18 cellular contexts compared by ENCODE assay signal in the genomic region with DNA sequence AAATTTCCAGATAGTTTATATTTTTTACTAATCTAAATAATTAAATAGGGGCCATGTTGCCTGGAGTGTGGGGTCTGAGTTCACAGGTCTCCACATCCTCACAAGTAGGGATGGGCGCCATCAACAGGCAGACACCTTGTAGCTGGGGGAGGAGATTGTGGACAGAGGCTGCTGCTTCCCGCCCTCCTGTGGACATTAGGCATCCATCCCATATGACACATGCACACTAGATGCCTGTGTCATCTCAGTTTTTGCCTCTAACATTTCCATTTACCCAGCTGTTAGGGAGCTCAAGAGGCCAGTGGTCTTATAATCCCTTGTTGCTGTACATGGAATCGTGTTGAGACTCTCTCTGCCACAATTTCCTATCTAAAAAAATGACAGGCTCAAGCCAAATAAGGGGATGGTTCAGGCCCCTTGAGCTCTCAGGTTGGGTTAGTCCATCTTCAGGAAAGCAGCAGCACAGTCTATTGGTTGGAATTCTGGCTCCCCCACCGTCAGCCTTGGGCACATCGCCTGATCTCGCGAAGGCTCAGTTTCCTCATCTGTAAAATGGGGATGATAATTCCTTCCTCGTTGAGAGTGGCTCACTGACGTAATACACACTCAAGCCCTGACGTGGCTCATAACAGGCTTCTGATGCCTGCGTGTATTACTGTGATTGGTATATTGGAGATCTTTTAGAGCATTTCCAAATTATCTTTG. TPM values are rescaled to one million over a fixed set of nuclear protein-coding genes. Genes with fewer than 3 reads are reported as not detected.
DNase-seq lines count a peak whose midpoint lies in the region; ATAC-seq, FAIRE-seq and TF ChIP-seq lines count a peak whose summit lies in the region.
"Had no signal": no experiment of that assay in that cellular context is flagged by ENCODE, and none has a peak within 500 bp of the region (broad histone marks: within the 10 kb centered on the region; RNA-seq: fewer than 3 reads in every experiment).

No MANE protein-coding gene starts in this region.

- H3K4ac ChIP-seq in H1 (replicated peaks; ENCODE audit: insufficient read length, low read depth, low read length): peak overlapping the region; percentile 45

- H3K18ac ChIP-seq in H1 (ENCODE audit: extremely low read depth, low read length): no peak overlapping the region

- TF ChIP-seq POLR2A in A549 (IDR thresholded peaks at IDR 0.05; ENCODE audit: low read length) (no peak), H1 (IDR thresholded peaks at IDR 0.05; ENCODE audit: control extremely low read depth in 1 of 2, low read depth in 2 of 2, low read length in 2 of 2) (no peak)

- H3K79me2 ChIP-seq in H1 (ENCODE audit: control insufficient read depth in 1 of 2, insufficient read depth in 2 of 2, low read length in 2 of 2): no peaks in the 10 kb centered on the region; a peak in 1 of 4 replicates

- H3K27me3 Mint-ChIP-seq in activated T-helper 1 cell treated with anti-CD3 and anti-CD28 coated beads, Interleukin-12 subunit alpha, Interleukin-12 subunit beta, Interleukin-2, Interleukin-4 antibody, amounts not matched to agents 30 ng/mL and 10 ng/mL and 1 ng/mL, durations not matched to agents 14 hours and 24 hours and 36 hours (ENCODE audit: insufficient read depth): peaks cover 40% of the 10 kb centered on the region

- no peaks in the 10 kb centered on the region for H3K4me1 Mint-ChIP-seq in activated T-helper 1 cell treated with anti-CD3 and anti-CD28 coated beads, Interleukin-12 subunit alpha, Interleukin-12 subunit beta, Interleukin-2, Interleukin-4 antibody, amounts not matched to agents 30 ng/mL and 10 ng/mL and 1 ng/mL, durations not matched to agents 14 hours and 24 hours and 36 hours (ENCODE audit: low read depth)

- H2AK5ac ChIP-seq in H1 (ENCODE audit: low read depth, low read length): no peak overlapping the region

- H3K27ac Mint-ChIP-seq in activated T-helper 1 cell treated with anti-CD3 and anti-CD28 coated beads, Interleukin-12 subunit alpha, Interleukin-12 subunit beta, Interleukin-2, Interleukin-4 antibody, amounts not matched to agents 30 ng/mL and 10 ng/mL and 1 ng/mL, durations not matched to agents 14 hours and 24 hours and 36 hours: no peak overlapping the region

- FAIRE-seq in A549 (lab: Jason Lieb, UNC) (no peak), H1 (lab: Jason Lieb, UNC) (no peak)
- FAIRE-seq: G401.6, GM12892, GM19239, RCC 7860 had no signal

- intact Hi-C loops in activated T-helper 1 cell treated with anti-CD3 and anti-CD28 coated beads, Interleukin-12 subunit alpha, Interleukin-12 subunit beta, Interleukin-2, Interleukin-4 antibody, amounts not matched to agents 30 ng/mL and 10 ng/mL and 1 ng/mL, durations not matched to agents 14 hours and 24 hours and 36 hours (cut with micrococcal nuclease): no loop called here

- H3K9me3 Mint-ChIP-seq in activated T-helper 1 cell treated with anti-CD3 and anti-CD28 coated beads, Interleukin-12 subunit alpha, Interleukin-12 subunit beta, Interleukin-2, Interleukin-4 antibody, amounts not matched to agents 30 ng/mL and 10 ng/mL and 1 ng/mL, durations not matched to agents 14 hours and 24 hours and 36 hours: no peaks in the 10 kb centered on the region

- peaks cover 13% of the 10 kb centered on the region; the same call in 2 of the 3 replicates for H3K4me1 ChIP-seq in A549
- H3K4me1 ChIP-seq in H1 (replicated peaks in 1 of 4; ENCODE audit: control insufficient read depth in 3 of 4, insufficient read depth in 4 of 4, low read length in 3 of 4): peaks cover 15 to 40% (median 32%) of the 10 kb centered on the region in 4 experiments

- peak in 1 of 2 experiments; percentile 71; a peak in 4 of 6 replicates for ATAC-seq in A549

- no peak; a peak in 1 of 5 replicates for TF ChIP-seq RAD21 in A549 (conservative IDR thresholded peaks at IDR 0.05 in 1 of 2, IDR thresholded peaks at IDR 0.05 in 1 of 2)
- TF ChIP-seq RAD21 in H1 (IDR thresholded peaks at IDR 0.05 in 1 of 2, conservative IDR thresholded peaks at IDR 0.05 in 1 of 2; ENCODE audit: low read depth in 2 of 2, low read length in 2 of 2): peak in 1 of 2 experiments; percentile 14; a peak in 2 of 4 replicates

- no peak overlapping the region for H3K14ac ChIP-seq in H1 (ENCODE audit: insufficient read length)

- no peak overlapping the region for H2BK12ac ChIP-seq in H1 (ENCODE audit: low read depth, low read length)

- no peak overlapping the region for H3K23ac ChIP-seq in H1 (ENCODE audit: insufficient read length)

- H3K4me2 ChIP-seq in A549 (no peak overlapping the region), H1 (ENCODE audit: insufficient read depth in 1 of 2, low read depth in 2 of 2, low read length in 2 of 2) (no peak overlapping the region)
- H3K4me2 ChIP-seq: KMS-11 had no signal

- H3K56ac ChIP-seq in H1 (replicated peaks; ENCODE audit: insufficient read length, low read depth, low read length): no peak overlapping the region

- no peak overlapping the region for H4K8ac ChIP-seq in H1 (ENCODE audit: extremely low read depth, insufficient read depth, low read length)

- no peak overlapping the region for H3K27ac ChIP-seq in A549
- H3K27ac ChIP-seq in H1 (ENCODE audit: low read depth, low read length): no peak overlapping the region
- H3K27ac ChIP-seq: BLaER1 treated with 17β-estradiol and CSF1 and Interleukin-3, amounts not matched to agents 10 nM and 100 nM; KMS-11 had no signal

- H3K79me1 ChIP-seq in H1 (ENCODE audit: low read depth, low read length): no peaks in the 10 kb centered on the region

- H3K9me3 ChIP-seq in A549: no peaks in the 10 kb centered on the region
- no peaks in the 10 kb centered on the region for H3K9me3 ChIP-seq in MG63
- H3K9me3 ChIP-seq in H1 (ENCODE audit: insufficient read depth in 2 of 2, low read depth in 1 of 2, low read length in 1 of 2): no peaks in the 10 kb centered on the region
- H3K9me3 ChIP-seq: BLaER1 treated with 17β-estradiol and CSF1 and Interleukin-3, amounts not matched to agents 10 nM and 100 nM had no signal

- CTCF ChIA-PET in A549 (lab: Yijun Ruan, JAX) (interaction anchor here (0.9 to 1.9 kb wide), 5 partner anchors 9 to 234 kb away, joined by 3 to 15 read pairs (median 4); no protein-coding TSS in a partner anchor), H1 (lab: Charles Lee; ENCODE audit: partially characterized antibody) (interaction anchor here (0.6 to 5.3 kb wide), 16 partner anchors 10 to 173 kb away, joined by 3 to 33 read pairs (median 3); no protein-coding TSS in a partner anchor)

- H3K23me2 ChIP-seq in H1 (ENCODE audit: low read depth, low read length): no peaks in the 10 kb centered on the region

- no peaks in the 10 kb centered on the region for H4K20me1 ChIP-seq in H1 (replicated peaks in 1 of 2; ENCODE audit: control insufficient read depth in 1 of 2, insufficient read depth in 2 of 2, low read length in 2 of 2)

- H3K36me3 ChIP-seq in MG63 (no peaks in the 10 kb centered on the region), H1 (ENCODE audit: control insufficient read depth in 2 of 4, insufficient read depth in 4 of 4, low read length in 3 of 4) (no peaks in the 10 kb centered on the region)
- H3K36me3 ChIP-seq: BLaER1 treated with 17β-estradiol and CSF1 and Interleukin-3, amounts not matched to agents 10 nM and 100 nM had no signal

- peak overlapping the region; percentile 73; the same call in 1 of the 2 replicates for H2BK15ac ChIP-seq in H1 (ENCODE audit: low read length)

- no peak overlapping the region for H2BK20ac ChIP-seq in H1 (ENCODE audit: low read length)

- no peaks in the 10 kb centered on the region for H3K36me3 Mint-ChIP-seq in activated T-helper 1 cell treated with anti-CD3 and anti-CD28 coated beads, Interleukin-12 subunit alpha, Interleukin-12 subunit beta, Interleukin-2, Interleukin-4 antibody, amounts not matched to agents 30 ng/mL and 10 ng/mL and 1 ng/mL, durations not matched to agents 14 hours and 24 hours and 36 hours (ENCODE audit: low read depth)

- H2AFZ ChIP-seq in H1 (ENCODE audit: low read length): no peak overlapping the region

- H3K27me3 ChIP-seq in MG63 (peaks cover 33% of the 10 kb centered on the region), H1 (replicated peaks in 1 of 4; ENCODE audit: control insufficient read depth in 3 of 4, extremely low read depth in 1 of 4, insufficient read depth in 3 of 4, low read length in 3 of 4) (no peaks in the 10 kb centered on the region)

- WGBS in A549 (ENCODE audit: missing lambda C conversion rate): 77% methylated on average over 11 of the region's 11 CpGs
- 78% methylated on average over 11 of the region's 11 CpGs; no CpG with 5 or more reads in 1 of the 2 experiments for WGBS in H1 (ENCODE audit: extremely low coverage in 1 of 2, insufficient coverage in 1 of 2, insufficient read length in 1 of 2, insufficient replicate concordance in 2 of 2, low coverage in 1 of 2, low lambda C conversion rate in 2 of 2, missing lambda C conversion rate in 1 of 2), 2 experiments

- no peak overlapping the region for H4K91ac ChIP-seq in H1 (replicated peaks; ENCODE audit: insufficient read length, low read length)

- no peak overlapping the region for H3K9ac ChIP-seq in H1 (replicated peaks in 1 of 4; ENCODE audit: extremely low read depth in 1 of 4, low read depth in 3 of 4, low read length in 3 of 4)
- H3K9ac ChIP-seq: BLaER1 treated with 17β-estradiol and CSF1 and Interleukin-3, amounts not matched to agents 10 nM and 100 nM; KMS-11 had no signal

- no peak for TF ChIP-seq EP300 in A549 (IDR thresholded peaks at IDR 0.05)
- no peak for TF ChIP-seq EP300 in H1 (IDR thresholded peaks at IDR 0.05; ENCODE audit: borderline replicate concordance in 1 of 2, low read depth in 2 of 2, low read length in 2 of 2)

- DNase-seq in A549 (ENCODE audit: low read depth in 1 of 2, low spot score in 1 of 2) (peak; percentile 36 to 38), COR-L47 (lab: John Stamatoyannopoulos, UW) (peak; percentile 30), MG63 (peak; percentile 41), H1 (ENCODE audit: low read depth in 1 of 2, low spot score in 2 of 2) (no peak), NCI-H446 (lab: John Stamatoyannopoulos, UW) (no peak), NCI-H2227 (lab: John Stamatoyannopoulos, UW; ENCODE audit: unreplicated experiment) (no peak)
- no peak for DNase-seq in activated T-helper 1 cell treated with anti-CD3 and anti-CD28 coated beads, Interleukin-12 subunit alpha, Interleukin-12 subunit beta, Interleukin-2, Interleukin-4 antibody, amounts not matched to agents 30 ng/mL and 10 ng/mL and 1 ng/mL, durations not matched to agents 14 hours and 24 hours and 36 hours (ENCODE audit: low spot score)
- DNase-seq: NCI-H1417 treated with DMSO at 0.1 percent for 48 hours, NCI-H2029, NCI-H524 treated with DMSO at 0.1 percent for 48 hours, SIG-M5 had no signal

- no peak overlapping the region for H2BK5ac ChIP-seq in H1 (ENCODE audit: low read depth, low read length)

- POLR2A ChIA-PET in A549 (lab: Yijun Ruan, JAX): no interaction called here
- POLR2A ChIA-PET in H1 (lab: Charles Lee; ENCODE audit: partially characterized antibody): interaction anchor here (1.0 to 4.3 kb wide), 3 partner anchors 9 to 27 kb away, joined by 3 to 29 read pairs (median 13); a partner anchor contains a TSS

- no peak for TF ChIP-seq CTCF in A549 (IDR thresholded peaks at IDR 0.05)
- TF ChIP-seq CTCF in H1 (IDR thresholded peaks at IDR 0.05; ENCODE audit: control extremely low read depth in 1 of 3, insufficient read depth in 1 of 3, low read depth in 1 of 3, low read length in 3 of 3): peak; percentile 18 to 29 (median 19); a peak in 3 of 4 replicates

- no peak overlapping the region for H4K5ac ChIP-seq in H1 (ENCODE audit: insufficient read length, low read depth, low read length)

- H2BK120ac ChIP-seq in H1 (replicated peaks; ENCODE audit: low read depth, low read length): peak overlapping the region; percentile 24

- H3K4me3 Mint-ChIP-seq in activated T-helper 1 cell treated with anti-CD3 and anti-CD28 coated beads, Interleukin-12 subunit alpha, Interleukin-12 subunit beta, Interleukin-2, Interleukin-4 antibody, amounts not matched to agents 30 ng/mL and 10 ng/mL and 1 ng/mL, durations not matched to agents 14 hours and 24 hours and 36 hours: no peak overlapping the region

- H3K4me3 ChIP-seq in A549 (no peak overlapping the region), MG63 (no peak overlapping the region), H1 (ENCODE audit: extremely low read depth in 1 of 4, insufficient read depth in 2 of 4, low read depth in 3 of 4, low read length in 4 of 4) (no peak overlapping the region)
- H3K4me3 ChIP-seq: BLaER1 treated with 17β-estradiol and CSF1 and Interleukin-3, amounts not matched to agents 10 nM and 100 nM had no signal

RNA-seq across cellular contexts. Expression of a gene that starts 13.6 kb away (rescaled TPM):
- polyA plus RNA-seq in A549 (2011; rRNA removed): 0.80 and 0.95 TPM in 2 replicates
- 0.44 and 0.56 TPM in 2 replicates for polyA plus RNA-seq in A549 (2012; cell fraction: cytosol; rRNA removed)
- polyA plus RNA-seq in A549 (2012; cell fraction: nucleus; rRNA removed): 1.6 and 2.4 TPM in 2 replicates
- 0.62 to 0.79 TPM (median 0.62 TPM) in 3 replicates for polyA plus RNA-seq in A549 (2017; fragmentation: RNase III; extraction: RNeasy Plus Mini Kit Qiagen cat#74134 plus additional on column Dnase treatment)
- 1.3 and 1.4 TPM in 2 replicates for polyA minus RNA-seq in A549 (2011; rRNA and poly(A)+ RNA removed)
- 0.13 TPM in 1 of 2 replicates, not detected in the other for total RNA-seq in MG63 (2014; rRNA removed; shearing (Covaris generic); ENCODE audit: low replicate concordance)
- total RNA-seq in H1 (2021; fragmentation: NEBNext Ultra II Directional; extraction: Animal tissue kit (Norgen Biotek cat#: 25700)): 4.9 and 5.7 TPM in 2 replicates
- polyA plus RNA-seq in H1 (2011; rRNA removed): 0.80 and 0.85 TPM in 2 replicates
- 1.6 TPM for polyA plus RNA-seq in H1 (2011; cell fraction: cytosol; rRNA removed)
- 3.3 TPM for polyA plus RNA-seq in H1 (2011; cell fraction: nucleus; rRNA removed)
- polyA plus RNA-seq in H1 (2012, experiment 1 of 2): 1.7 to 3.9 TPM (median 2.8 TPM) in 4 replicates
- 1.1 TPM for polyA plus RNA-seq in H1 (2012, experiment 2 of 2)
- polyA plus RNA-seq in H1 (2013, experiment 1 of 2): 1.1 TPM
- 0.96 TPM for polyA plus RNA-seq in H1 (2013, experiment 2 of 2)
- polyA minus RNA-seq in H1 (2011; rRNA and poly(A)+ RNA removed): 2.1 and 3.0 TPM in 2 replicates
- polyA minus RNA-seq in H1 (2011; cell fraction: cytosol; rRNA and poly(A)+ RNA removed): 2.3 TPM
- polyA minus RNA-seq in H1 (2011; cell fraction: nucleus; rRNA and poly(A)+ RNA removed): 3.0 TPM
- total RNA-seq in activated T-helper 1 cell treated with anti-CD3 and anti-CD28 coated beads, Interleukin-12 subunit alpha, Interleukin-12 subunit beta, Interleukin-2, Interleukin-4 antibody, amounts not matched to agents 30 ng/mL and 10 ng/mL and 1 ng/mL, durations not matched to agents 14 hours and 24 hours and 36 hours: not detected in 2 replicates
- total RNA-seq: T-helper 2 cell treated with Interferon-gamma antibody and Interleukin-4, amounts not matched to agents 100 ng/mL and 5 ng/mL, for 36 hours had no signal

Comparison
In these comparisons a context has a peak if more than half of its experiments do, and no peak if none do; other contexts are left out.
1. DNase-seq: peak in A549 (2 of 2), COR-L47 (single experiment) and MG63 (single experiment); none in H1 (0 of 2), NCI-H446 (0 of 2), activated T-helper 1 cell treated with anti-CD3 and anti-CD28 coated beads, Interleukin-12 subunit alpha, Interleukin-12 subunit beta, Interleukin-2, Interleukin-4 antibody, amounts not matched to agents 30 ng/mL and 10 ng/mL and 1 ng/mL, durations not matched to agents 14 hours and 24 hours and 36 hours (single experiment) and NCI-H2227 (single experiment).